ENCODE assay signal across 20 cellular contexts in the genomic region with DNA sequence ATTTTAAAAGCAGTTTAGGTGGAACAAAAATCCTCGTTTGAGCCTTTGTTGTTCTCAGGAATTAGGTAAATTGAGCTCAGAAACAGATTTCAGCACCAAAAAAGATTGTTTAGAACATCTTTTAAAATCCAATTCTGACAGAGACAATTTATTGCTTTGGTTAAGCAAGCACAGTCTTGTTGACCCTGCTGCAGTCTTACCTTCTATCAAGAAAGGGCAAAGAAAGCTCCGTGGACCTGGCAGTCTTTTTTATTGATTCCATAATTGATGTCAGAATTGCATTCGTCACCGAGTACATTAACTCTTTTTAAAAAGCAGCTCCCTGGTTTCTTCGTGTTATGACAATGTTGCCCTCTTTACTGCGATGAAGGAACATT.
DNase-seq lines count a peak whose midpoint lies in the region; FAIRE-seq and TF ChIP-seq lines count a peak whose summit lies in the region.
"Had no signal": no experiment of that assay in that cellular context is flagged by ENCODE, and none has a peak within 500 bp of the region (broad histone marks: within the 10 kb centered on the region; RNA-seq: fewer than 3 reads in every experiment).

No MANE protein-coding gene starts in this region.

- H3K36me3 ChIP-seq in keratinocyte (ENCODE audit: control insufficient read depth in 2 of 2, extremely low read depth in 1 of 2, insufficient read depth in 2 of 2, low read length in 2 of 2) = no peaks in the 10 kb centered on the region
- H3K36me3 ChIP-seq in transverse colon = no peaks in the 10 kb centered on the region
- H3K36me3 ChIP-seq: BE2C had no signal

- no peaks in the 10 kb centered on the region for H3K79me2 ChIP-seq in keratinocyte (ENCODE audit: control insufficient read depth, insufficient read depth, low read length)

- H3K27ac Mint-ChIP-seq in nephron = peak overlapping the region; percentile 10 to 51 (median 20)
- H3K27ac Mint-ChIP-seq: CD4-positive, alpha-beta memory T cell; IgD-negative memory B cell had no signal

- H2AFZ ChIP-seq in keratinocyte (ENCODE audit: control insufficient read depth, low read length) = no peak overlapping the region

- H3K4me3 ChIP-seq in keratinocyte (ENCODE audit: control insufficient read depth in 2 of 3, extremely low read depth in 1 of 3, insufficient read depth in 2 of 3, low read depth in 1 of 3, low read length in 3 of 3) (no peak overlapping the region), transverse colon (no peak overlapping the region), foreskin fibroblast (ENCODE audit: low read depth in 1 of 2, low read length in 2 of 2) (no peak overlapping the region)

- TF ChIP-seq CTCF in keratinocyte (optimal IDR thresholded peaks at IDR 0.05 in 1 of 3, IDR thresholded peaks at IDR 0.05 in 1 of 3, conservative IDR thresholded peaks at IDR 0.05 in 1 of 3; ENCODE audit: extremely low read depth in 1 of 3, insufficient read depth in 2 of 3, low read length in 3 of 3) (no peak), nephron (IDR thresholded peaks at IDR 0.05; ENCODE audit: unreplicated experiment in 3 of 3) (no peak), transverse colon (IDR thresholded peaks at IDR 0.05) (no peak), foreskin fibroblast (IDR thresholded peaks at IDR 0.05; ENCODE audit: low read depth, low read length) (no peak)

- no peak for TF ChIP-seq POLR2A in transverse colon (IDR thresholded peaks at IDR 0.05)

- no peak overlapping the region for H3K27ac ChIP-seq in keratinocyte (ENCODE audit: control insufficient read depth, insufficient read depth, low read length)
- H3K27ac ChIP-seq in transverse colon = peak overlapping the region; percentile 66 to 83 (median 74)
- H3K27ac ChIP-seq: C4-2B had no signal

- no peak overlapping the region for H3K4me3 Mint-ChIP-seq in nephron
- H3K4me3 Mint-ChIP-seq: CD4-positive, alpha-beta memory T cell; IgD-negative memory B cell had no signal

- H3K9me3 Mint-ChIP-seq in nephron = peaks cover 11% of the 10 kb centered on the region

- FAIRE-seq in keratinocyte (lab: Jason Lieb, UNC) = peak; percentile 57
- FAIRE-seq: A204.1, D721Med, GM12892 had no signal

- dilution Hi-C loops in keratinocyte (cut with MboI; ENCODE audit: extremely low pct_ligation_motif_present, low sequenced_read_pairs) = no loop called here

- in situ Hi-C loops in transverse colon (cut with MboI; ENCODE audit: low pct_ligation_motif_present in 1 of 4, low pct_unique_long_range_greater_than_20kb in 1 of 4, low sequenced_read_pairs in 3 of 4) = no loop called here

- H4K20me1 ChIP-seq in keratinocyte (ENCODE audit: control insufficient read depth, extremely low read depth, insufficient read depth, low read length) = no peaks in the 10 kb centered on the region

- no peaks in the 10 kb centered on the region for H3K9me1 ChIP-seq in keratinocyte (ENCODE audit: control insufficient read depth, extremely low read depth, insufficient read depth, low read length)

- H3K4me1 ChIP-seq in keratinocyte (ENCODE audit: control insufficient read depth, extremely low read depth, insufficient read depth, low read length) = peaks cover 6% of the 10 kb centered on the region
- H3K4me1 ChIP-seq in transverse colon = peaks cover 8 to 49% (median 19%) of the 10 kb centered on the region in 4 donors
- H3K4me1 ChIP-seq: BE2C had no signal

- peaks cover 5% of the 10 kb centered on the region for H3K36me3 Mint-ChIP-seq in nephron (ENCODE audit: low read depth)
- H3K36me3 Mint-ChIP-seq: CD4-positive, alpha-beta memory T cell; IgD-negative memory B cell had no signal

- H3K9me3 ChIP-seq in keratinocyte (ENCODE audit: control insufficient read depth, low read depth, low read length) (no peaks in the 10 kb centered on the region), transverse colon (no peaks in the 10 kb centered on the region)
- H3K9me3 ChIP-seq: BE2C had no signal

- peaks cover 12% of the 10 kb centered on the region for H3K27me3 Mint-ChIP-seq in nephron (ENCODE audit: low read depth)
- H3K27me3 Mint-ChIP-seq: IgD-negative memory B cell had no signal

- H3K27me3 ChIP-seq in keratinocyte (ENCODE audit: control insufficient read depth, extremely low read depth, insufficient read depth, low read length) (no peaks in the 10 kb centered on the region), transverse colon (no peaks in the 10 kb centered on the region)
- H3K27me3 ChIP-seq: BE2C had no signal

- no peak for TF ChIP-seq EP300 in transverse colon (IDR thresholded peaks at IDR 0.05; ENCODE audit: low read depth)

- H3K4me1 Mint-ChIP-seq in nephron = peaks cover 10% of the 10 kb centered on the region
- H3K4me1 Mint-ChIP-seq: CD4-positive, alpha-beta memory T cell; IgD-negative memory B cell had no signal

- no peak overlapping the region for H3K9ac ChIP-seq in keratinocyte (ENCODE audit: control insufficient read depth, extremely low read depth, insufficient read depth, low read length)

- 34 to 44% methylated on average over 6 of the region's 6 CpGs for WGBS in transverse colon (ENCODE audit: low coverage in 1 of 2), 2 donors

- peak overlapping the region; percentile 6 for H3K4me2 ChIP-seq in keratinocyte (ENCODE audit: control insufficient read depth, extremely low read depth, insufficient read depth, low read depth, low read length)

- intact Hi-C loops in transverse colon (cut with DNase I; ENCODE audit: low total_unique reads) = no loop called here

- peak; percentile 72 for DNase-seq in NCI-H2227 treated with DMSO at 0.1 percent for 48 hours (lab: John Stamatoyannopoulos, UW)
- no peak for DNase-seq in keratinocyte (ENCODE audit: low read depth, low spot score)
- DNase-seq in transverse colon = no peak
- no peak for DNase-seq in inferior parietal cortex (ENCODE audit: extremely low spot score)
- DNase-seq in activated T-cell treated with anti-CD3 and anti-CD28 coated beads, Interleukin-2, amount 50 U/mL, for 48 hours = no peak
- DNase-seq in COLO668 (lab: John Stamatoyannopoulos, UW; ENCODE audit: unreplicated experiment) = no peak
- no peak for DNase-seq in foreskin fibroblast
- DNase-seq: BE2C; CD4-positive, alpha-beta memory T cell; COR-L47; DMS153; DND-41; GDM1; HCEC 1CT had no signal
